In the genomic region with DNA sequence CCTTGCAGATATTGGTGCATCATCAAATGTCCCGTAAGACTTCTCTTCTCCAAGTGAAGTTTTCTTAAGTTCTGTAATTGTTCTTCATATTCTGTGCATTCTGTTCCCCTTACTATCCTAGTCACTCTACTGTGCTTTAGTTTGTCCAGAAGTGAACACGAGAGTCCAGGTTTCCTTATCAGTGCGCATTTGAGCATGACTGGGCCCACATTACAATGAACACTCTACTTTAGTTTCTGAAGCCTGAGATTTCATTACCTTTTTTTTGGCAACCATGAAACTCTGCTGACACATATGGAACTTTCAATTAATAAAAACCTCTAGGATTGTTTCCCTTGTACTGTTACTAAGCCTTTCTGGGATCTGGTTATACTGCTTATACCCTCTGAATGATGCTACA, we compare ENCODE assay signal across 19 cellular contexts.
A peak's percentile ranks its signal among the peaks of the same experiment; 100 is the strongest.
DNase-seq lines count a peak whose midpoint lies in the region; ATAC-seq and TF ChIP-seq lines count a peak whose summit lies in the region.
"Had no signal": no experiment of that assay in that cellular context is flagged by ENCODE, and none has a peak within 500 bp of the region (broad histone marks: within the 10 kb centered on the region; RNA-seq: fewer than 3 reads in every experiment).

No MANE protein-coding gene starts in this region.

- POLR2A ChIA-PET in OCI-LY7 (lab: Charles Lee) = no interaction called here
- POLR2A ChIA-PET in activated CD4-positive, alpha-beta T cell treated with anti-CD3 and anti-CD28 coated beads for 36 hours (lab: Charles Lee) = interaction anchor here (0.6 kb wide), 1 partner anchor 542 kb away, joined by 3 read pairs; no protein-coding TSS in a partner anchor

- H3K4me1 ChIP-seq in OCI-LY7 (ENCODE audit: insufficient read depth, low read length, poor library complexity, severe bottlenecking) = peaks cover 16% of the 10 kb centered on the region
- H3K4me1 ChIP-seq: SJCRH30 had no signal

- peak overlapping the region; percentile 22; the same call in 1 of the 2 replicates for H3K4me2 ChIP-seq in OCI-LY7 (ENCODE audit: low read length)

- peaks cover 9% of the 10 kb centered on the region for H3K27me3 Mint-ChIP-seq in activated CD4-positive, alpha-beta T cell treated with anti-CD3 and anti-CD28 coated beads for 36 hours

- peaks cover 9% of the 10 kb centered on the region for H3K4me1 Mint-ChIP-seq in activated CD4-positive, alpha-beta T cell treated with anti-CD3 and anti-CD28 coated beads for 36 hours

- H2AFZ ChIP-seq in OCI-LY7 (ENCODE audit: low read length) = peak overlapping the region; percentile 55; the same call in 1 of the 2 replicates

- no peak overlapping the region for H3K27ac ChIP-seq in OCI-LY7 (ENCODE audit: low read depth, low read length, poor library complexity, severe bottlenecking)
- no peak overlapping the region for H3K27ac ChIP-seq in caudate nucleus (ENCODE audit: low read depth, low read length)
- H3K27ac ChIP-seq: SJCRH30 had no signal

- no peak overlapping the region for H3K27ac Mint-ChIP-seq in activated CD4-positive, alpha-beta T cell treated with anti-CD3 and anti-CD28 coated beads for 36 hours
- H3K27ac Mint-ChIP-seq: CD8-positive, alpha-beta T cell had no signal

- H4K20me1 ChIP-seq in OCI-LY7 (ENCODE audit: insufficient read depth, low read length) = no peaks in the 10 kb centered on the region

- intact Hi-C loops in OCI-LY7 (cut with micrococcal nuclease; ENCODE audit: unreplicated experiment) = no loop called here
- intact Hi-C loops in activated CD4-positive, alpha-beta T cell treated with anti-CD3 and anti-CD28 coated beads for 36 hours (cut with DNase I, micrococcal nuclease) = no loop called here

- H3K36me3 ChIP-seq in OCI-LY7 (ENCODE audit: insufficient read depth, low read length) = no peaks in the 10 kb centered on the region
- H3K36me3 ChIP-seq: SJCRH30 had no signal

- H3K9me3 ChIP-seq in OCI-LY7 (ENCODE audit: low read length) = no peaks in the 10 kb centered on the region

- peaks cover 2% of the 10 kb centered on the region for H3K36me3 Mint-ChIP-seq in activated CD4-positive, alpha-beta T cell treated with anti-CD3 and anti-CD28 coated beads for 36 hours (ENCODE audit: low read depth)
- H3K36me3 Mint-ChIP-seq: CD8-positive, alpha-beta T cell had no signal

- H3K4me3 ChIP-seq in OCI-LY7 (ENCODE audit: low read depth, low read length, poor library complexity, severe bottlenecking) = no peak overlapping the region
- H3K4me3 ChIP-seq: K562, SJCRH30 had no signal

- CTCF ChIA-PET in OCI-LY7 (lab: Charles Lee; ENCODE audit: unreplicated experiment) = no interaction called here
- CTCF ChIA-PET in activated CD4-positive, alpha-beta T cell treated with anti-CD3 and anti-CD28 coated beads for 36 hours (lab: Charles Lee) = no interaction called here

- H3K4me3 Mint-ChIP-seq in activated CD4-positive, alpha-beta T cell treated with anti-CD3 and anti-CD28 coated beads for 36 hours = no peak overlapping the region
- H3K4me3 Mint-ChIP-seq: CD8-positive, alpha-beta T cell had no signal

- ATAC-seq in GM19324 (IDR thresholded peaks at IDR 0.05; ENCODE audit: low FRiP score, unreplicated experiment) (peak; percentile 17), HG02885 (IDR thresholded peaks at IDR 0.05; ENCODE audit: poor library complexity, unreplicated experiment) (peak; percentile 62), HG02938 (IDR thresholded peaks at IDR 0.05; ENCODE audit: unreplicated experiment) (no peak)
- no peak for ATAC-seq in activated CD4-positive, alpha-beta T cell treated with anti-CD3 and anti-CD28 coated beads for 36 hours
- ATAC-seq: CD8-positive, alpha-beta T cell; K562 had no signal

- peak; percentile 28 for DNase-seq in CD1c-positive myeloid dendritic cell (ENCODE audit: extremely low spot score)
- DNase-seq in OCI-LY7 (ENCODE audit: low spot score) = no peak
- no peak for DNase-seq in activated CD4-positive, alpha-beta T cell treated with anti-CD3 and anti-CD28 coated beads for 36 hours
- no peak for DNase-seq in caudate nucleus (lab: John Stamatoyannopoulos, UW)
- DNase-seq in SIG-M5 treated with dmso at 0.1 percent for 504 hours (lab: John Stamatoyannopoulos, UW; ENCODE audit: unreplicated experiment) = no peak
- DNase-seq: ACHN; CD8-positive, alpha-beta T cell; DMS 273 treated with DMSO at 0.1 percent for 48 hours; H7; NCI-H1105 treated with DMSO at 0.1 percent for 48 hours; NCI-H187; NCI-H69; SJCRH30; SW 1271; T1000 had no signal

- no TSS peak for BruUV-seq in OCI-LY7 (replicated peaks; lab: Mats Ljungman, UMichigan)

- no peaks in the 10 kb centered on the region for H3K9me2 ChIP-seq in OCI-LY7 (ENCODE audit: insufficient read depth, low read length)

- H3K79me2 ChIP-seq in OCI-LY7 (ENCODE audit: insufficient read depth, low read depth, low read length) = no peaks in the 10 kb centered on the region

- no peak for TF ChIP-seq CTCF in OCI-LY7 (conservative IDR thresholded peaks at IDR 0.05; ENCODE audit: low read length)

- peaks cover 4% of the 10 kb centered on the region for H3K9me3 Mint-ChIP-seq in activated CD4-positive, alpha-beta T cell treated with anti-CD3 and anti-CD28 coated beads for 36 hours (ENCODE audit: low read depth)
- H3K9me3 Mint-ChIP-seq: CD8-positive, alpha-beta T cell had no signal

Comparison
In these comparisons a context has a peak if more than half of its experiments do, and no peak if none do; other contexts are left out.
1. ATAC-seq: peak in GM19324 (single experiment) and HG02885 (single experiment); none in activated CD4-positive, alpha-beta T cell treated with anti-CD3 and anti-CD28 coated beads for 36 hours (single experiment) and HG02938 (single experiment).